ENCODE assay signal across 8 cellular contexts in the genomic region with DNA sequence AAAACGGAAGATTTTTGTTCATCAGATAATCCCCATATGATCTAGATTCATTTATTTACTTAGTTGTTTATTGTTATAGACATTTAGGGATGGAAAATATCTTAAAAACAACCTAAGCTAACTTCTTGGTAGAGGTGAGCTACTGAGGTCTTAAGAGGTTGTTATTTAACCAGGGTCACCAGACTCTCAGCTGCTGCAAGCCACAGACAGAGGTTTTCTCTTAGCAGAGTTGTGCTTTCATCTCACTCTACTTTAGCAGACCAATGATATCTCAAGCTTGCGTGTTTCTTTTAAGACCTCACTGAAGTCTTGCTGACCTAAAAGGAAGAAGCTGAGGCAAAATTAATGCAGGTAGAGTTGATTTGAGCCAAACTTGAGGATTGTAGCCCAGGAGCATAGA. TPM values are rescaled to one million over a fixed set of nuclear protein-coding genes. Genes with fewer than 3 reads are reported as not detected.
DNase-seq lines count a peak whose midpoint lies in the region; ATAC-seq and TF ChIP-seq lines count a peak whose summit lies in the region.

No MANE protein-coding gene starts in this region.

- H3K36me3 Mint-ChIP-seq in CD8-positive, alpha-beta T cell: peaks cover 2% of the 10 kb centered on the region

- peak; percentile 56 for ATAC-seq in CD8-positive, alpha-beta T cell
- ATAC-seq in GM21381 (IDR thresholded peaks at IDR 0.05; ENCODE audit: unreplicated experiment) (peak; percentile 89), HG03469 (IDR thresholded peaks at IDR 0.05; ENCODE audit: unreplicated experiment) (peak; percentile 68)

- H3K4me1 Mint-ChIP-seq in CD8-positive, alpha-beta T cell (ENCODE audit: low read depth): peaks cover 54% of the 10 kb centered on the region

- H3K27me3 Mint-ChIP-seq in CD8-positive, alpha-beta T cell (ENCODE audit: low read depth): no peaks in the 10 kb centered on the region

- no peak for TF ChIP-seq CTCF in CD8-positive, alpha-beta T cell (IDR thresholded peaks at IDR 0.05)

- POLR2A ChIA-PET in CD8-positive, alpha-beta T cell (lab: Charles Lee): interaction anchor here (1.3 to 7.6 kb wide), 2 partner anchors 43 to 54 kb away, joined by 8 to 46 read pairs; a partner anchor contains a TSS

- H3K4me3 Mint-ChIP-seq in CD8-positive, alpha-beta T cell: peak overlapping the region; percentile 9

- H3K27me3 ChIP-seq in CD8-positive, alpha-beta T cell (ENCODE audit: insufficient read depth, low read length): no peaks in the 10 kb centered on the region
- H3K27me3 ChIP-seq in MG63: no peaks in the 10 kb centered on the region

- no peak overlapping the region for H3K4me3 ChIP-seq in CD8-positive, alpha-beta T cell (ENCODE audit: low read depth, low read length)
- no peak overlapping the region for H3K4me3 ChIP-seq in MG63

- peak overlapping the region; percentile 73 for H3K27ac Mint-ChIP-seq in CD8-positive, alpha-beta T cell

- CTCF ChIA-PET in CD8-positive, alpha-beta T cell (lab: Charles Lee): interaction anchor here (1.0 to 2.4 kb wide), 2 partner anchors 44 to 53 kb away, joined by 3 to 8 read pairs; a partner anchor contains a TSS

- DNase-seq in CD8-positive, alpha-beta T cell: no peak
- DNase-seq in iris pigment epithelial cell (ENCODE audit: low read depth): peak; percentile 34
- no peak for DNase-seq in stimulated activated CD4-positive, alpha-beta T cell treated with anti-CD3 and anti-CD28 coated beads, Interleukin-4, amount 100 ng/mL, for 1 hour
- no peak for DNase-seq in HT-29 (ENCODE audit: low spot score)
- no peak for DNase-seq in stimulated activated naive CD4-positive, alpha-beta T cell (lab: John Stamatoyannopoulos, UW)
- no peak for DNase-seq in MG63

- H3K27ac ChIP-seq in CD8-positive, alpha-beta T cell (ENCODE audit: low read depth, low read length): no peak overlapping the region

- peaks cover 19% of the 10 kb centered on the region for H3K4me1 ChIP-seq in CD8-positive, alpha-beta T cell (ENCODE audit: insufficient read depth, low read length)

- intact Hi-C loops in CD8-positive, alpha-beta T cell (cut with DNase I, micrococcal nuclease): no loop called here

- no peaks in the 10 kb centered on the region for H3K9me3 Mint-ChIP-seq in CD8-positive, alpha-beta T cell

- H3K36me3 ChIP-seq in CD8-positive, alpha-beta T cell (ENCODE audit: insufficient read depth, low read length): no peaks in the 10 kb centered on the region
- no peaks in the 10 kb centered on the region for H3K36me3 ChIP-seq in MG63

- H3K9me3 ChIP-seq in CD8-positive, alpha-beta T cell (ENCODE audit: low read length): no peaks in the 10 kb centered on the region
- no peaks in the 10 kb centered on the region for H3K9me3 ChIP-seq in MG63

RNA-seq across cellular contexts. Expression of a gene that starts 43.6 kb away (rescaled TPM):
- total RNA-seq in CD8-positive, alpha-beta T cell: 10 to 100 TPM; 27.2 to 28.6 TPM
- total RNA-seq in HT-29 (2014; rRNA removed; shearing (Covaris generic)): 11.6 and 13.3 TPM in 2 replicates
- total RNA-seq in MG63 (2014; rRNA removed; shearing (Covaris generic); ENCODE audit: low replicate concordance): 6.7 and 10.6 TPM in 2 replicates
